Comparison of ENCODE assay signal across 2 cellular contexts in the genomic region with DNA sequence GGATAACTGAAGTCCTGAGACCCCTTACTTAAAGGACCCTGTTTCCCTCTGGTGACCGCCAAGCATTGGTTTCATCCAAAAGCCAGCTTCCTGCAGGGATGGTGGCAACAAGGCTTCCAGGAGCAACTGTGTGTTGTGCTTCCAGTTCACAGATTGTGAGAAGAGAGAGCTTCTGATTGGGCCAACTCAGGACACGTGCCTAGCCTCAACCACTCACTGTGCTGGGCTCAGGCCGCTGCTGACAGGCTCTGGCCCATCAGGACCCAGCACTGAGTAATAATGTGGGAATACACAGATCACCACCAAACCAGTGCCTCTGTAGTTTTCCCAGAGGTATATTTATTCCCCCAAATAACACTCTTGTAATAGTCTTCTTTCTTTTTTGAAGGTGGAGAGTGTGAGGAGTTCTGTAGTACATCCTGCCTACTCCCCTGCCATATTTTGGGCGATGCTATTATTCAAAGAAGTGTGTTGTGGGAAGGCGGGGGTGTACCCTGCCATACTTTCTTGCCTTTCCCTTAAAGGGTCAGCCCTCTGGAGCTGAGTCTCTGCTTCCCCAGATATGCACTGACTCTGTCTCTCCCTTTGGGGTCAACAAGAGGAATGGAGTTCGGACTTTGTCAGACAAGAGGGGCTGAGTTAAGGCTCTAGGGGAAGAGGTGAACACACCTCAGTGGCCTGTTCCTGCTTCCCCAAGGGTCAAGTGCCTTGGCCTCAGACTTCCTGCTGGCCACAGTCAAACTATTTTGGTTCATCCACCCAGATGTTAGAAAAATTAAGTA.
A peak's percentile ranks its signal among the peaks of the same experiment; 100 is the strongest.
TF ChIP-seq lines count a peak whose summit lies in the region.

No MANE protein-coding gene starts in this region.

TF ChIP-seq in HCT116, 20 proteins besides CTCF, POLR2A, EP300 and RAD21:
- TF ChIP-seq, protein P1, sequence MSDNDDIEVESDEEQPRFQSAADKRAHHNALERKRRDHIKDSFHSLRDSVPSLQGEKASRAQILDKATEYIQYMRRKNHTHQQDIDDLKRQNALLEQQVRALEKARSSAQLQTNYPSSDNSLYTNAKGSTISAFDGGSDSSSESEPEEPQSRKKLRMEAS (IDR thresholded peaks at IDR 0.05): no peak
- TF ChIP-seq EGR1 (IDR thresholded peaks at IDR 0.05; ENCODE audit: low read depth): no peak
- no peak for TF ChIP-seq SP1 (IDR thresholded peaks at IDR 0.05; ENCODE audit: low read depth)
- no peak for TF ChIP-seq SRF (IDR thresholded peaks at IDR 0.05; ENCODE audit: low read depth)
- TF ChIP-seq JUND (IDR thresholded peaks at IDR 0.05): no peak
- TF ChIP-seq, protein P2, sequence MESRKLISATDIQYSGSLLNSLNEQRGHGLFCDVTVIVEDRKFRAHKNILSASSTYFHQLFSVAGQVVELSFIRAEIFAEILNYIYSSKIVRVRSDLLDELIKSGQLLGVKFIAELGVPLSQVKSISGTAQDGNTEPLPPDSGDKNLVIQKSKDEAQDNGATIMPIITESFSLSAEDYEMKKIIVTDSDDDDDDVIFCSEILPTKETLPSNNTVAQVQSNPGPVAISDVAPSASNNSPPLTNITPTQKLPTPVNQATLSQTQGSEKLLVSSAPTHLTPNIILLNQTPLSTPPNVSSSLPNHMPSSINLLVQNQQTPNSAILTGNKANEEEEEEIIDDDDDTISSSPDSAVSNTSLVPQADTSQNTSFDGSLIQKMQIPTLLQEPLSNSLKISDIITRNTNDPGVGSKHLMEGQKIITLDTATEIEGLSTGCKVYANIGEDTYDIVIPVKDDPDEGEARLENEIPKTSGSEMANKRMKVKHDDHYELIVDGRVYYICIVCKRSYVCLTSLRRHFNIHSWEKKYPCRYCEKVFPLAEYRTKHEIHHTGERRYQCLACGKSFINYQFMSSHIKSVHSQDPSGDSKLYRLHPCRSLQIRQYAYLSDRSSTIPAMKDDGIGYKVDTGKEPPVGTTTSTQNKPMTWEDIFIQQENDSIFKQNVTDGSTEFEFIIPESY (IDR thresholded peaks at IDR 0.05; ENCODE audit: extremely low read depth, insufficient replicate concordance, low read length): no peak
- no peak for TF ChIP-seq EZH2 (IDR thresholded peaks at IDR 0.05)
- no peak for TF ChIP-seq SIN3A (IDR thresholded peaks at IDR 0.05; ENCODE audit: low read depth)
- no peak for TF ChIP-seq ZNF274 (IDR thresholded peaks at IDR 0.05; ENCODE audit: low read depth, low read length)
- no peak for TF ChIP-seq YY1 (IDR thresholded peaks at IDR 0.05; ENCODE audit: extremely low read depth, insufficient replicate concordance, low read depth, low read length)
- no peak for TF ChIP-seq TCF7L2 (IDR thresholded peaks at IDR 0.05; ENCODE audit: borderline replicate concordance, extremely low read depth, insufficient read depth, insufficient read length)
- TF ChIP-seq ZFX (IDR thresholded peaks at IDR 0.05): no peak
- no peak for TF ChIP-seq CBX3 (IDR thresholded peaks at IDR 0.05; ENCODE audit: low read depth)

TF ChIP-seq in K562, 482 proteins besides CTCF, POLR2A, EP300 and RAD21 (continues in another document):
- TF ChIP-seq ELF1 (tag; IDR thresholded peaks at IDR 0.05) (peak; percentile 38; the same call in 1 of the 2 replicates), TCF7L2 (IDR thresholded peaks at IDR 0.05; ENCODE audit: low read depth, low read length) (no peak), TEAD4 (IDR thresholded peaks at IDR 0.05; ENCODE audit: low read length) (no peak), TEAD4 (CRISPR knock-in tag; IDR thresholded peaks at IDR 0.05; ENCODE audit: borderline replicate concordance) (no peak), POU5F1 (IDR thresholded peaks at IDR 0.05; ENCODE audit: borderline replicate concordance, low read depth, low read length, partially characterized antibody) (no peak), ZNF146 (CRISPR knock-in tag; IDR thresholded peaks at IDR 0.05; ENCODE audit: unreplicated experiment) (no peak), XRCC3 (IDR thresholded peaks at IDR 0.05) (no peak), CBFB (CRISPR knock-in tag; IDR thresholded peaks at IDR 0.05) (no peak), YBX1 (IDR thresholded peaks at IDR 0.05) (no peak), NFYB (IDR thresholded peaks at IDR 0.05; ENCODE audit: extremely low read depth, insufficient read length) (peak; percentile 37), RHOXF2B (CRISPR knock-in tag; conservative IDR thresholded peaks at IDR 0.05) (no peak), ZBTB1 (CRISPR knock-in tag; IDR thresholded peaks at IDR 0.05; ENCODE audit: borderline replicate concordance, low read depth) (no peak), EZH2 (IDR thresholded peaks at IDR 0.05; ENCODE audit: borderline replicate concordance, low read depth, low read length) (no peak), ELF4 (CRISPR knock-in tag; IDR thresholded peaks at IDR 0.05) (no peak), MEF2D (tag; conservative IDR thresholded peaks at IDR 0.05; ENCODE audit: low read depth) (no peak), MCM3 (IDR thresholded peaks at IDR 0.05) (no peak), RAD51 (IDR thresholded peaks at IDR 0.05; ENCODE audit: borderline replicate concordance, low read depth) (peak; percentile 57; the same call in 1 of the 2 replicates), ZNF224 (CRISPR knock-in tag; IDR thresholded peaks at IDR 0.05) (no peak), GATAD2A (IDR thresholded peaks at IDR 0.05) (no peak), OTX1 (CRISPR knock-in tag; IDR thresholded peaks at IDR 0.05) (no peak), ZNF324 (CRISPR knock-in tag; IDR thresholded peaks at IDR 0.05) (no peak), CBFA2T3 (IDR thresholded peaks at IDR 0.05) (no peak), NR1H2 (CRISPR knock-in tag; IDR thresholded peaks at IDR 0.05) (no peak), NFIX (CRISPR knock-in tag; IDR thresholded peaks at IDR 0.05; ENCODE audit: low read depth) (no peak), TGIF2 (CRISPR knock-in tag; IDR thresholded peaks at IDR 0.05) (no peak), NFXL1 (CRISPR knock-in tag; IDR thresholded peaks at IDR 0.05) (no peak), ATF1 (CRISPR knock-in tag; IDR thresholded peaks at IDR 0.05) (no peak), ATF1 (tag; IDR thresholded peaks at IDR 0.05) (no peak), TEAD2 (tag; IDR thresholded peaks at IDR 0.05) (0 out of 2 replicates have a peak, but pooled peaks have one; percentile 17), HDAC1 (IDR thresholded peaks at IDR 0.05) (no peak), SUPT5H (IDR thresholded peaks at IDR 0.05) (no peak), PURB (CRISPR knock-in tag; IDR thresholded peaks at IDR 0.05; ENCODE audit: low read depth) (no peak), POLR3A (IDR thresholded peaks at IDR 0.05; ENCODE audit: borderline replicate concordance, extremely low read depth, insufficient read depth, insufficient read length) (no peak), BCOR (IDR thresholded peaks at IDR 0.05) (no peak)
- TF ChIP-seq, protein P3, sequence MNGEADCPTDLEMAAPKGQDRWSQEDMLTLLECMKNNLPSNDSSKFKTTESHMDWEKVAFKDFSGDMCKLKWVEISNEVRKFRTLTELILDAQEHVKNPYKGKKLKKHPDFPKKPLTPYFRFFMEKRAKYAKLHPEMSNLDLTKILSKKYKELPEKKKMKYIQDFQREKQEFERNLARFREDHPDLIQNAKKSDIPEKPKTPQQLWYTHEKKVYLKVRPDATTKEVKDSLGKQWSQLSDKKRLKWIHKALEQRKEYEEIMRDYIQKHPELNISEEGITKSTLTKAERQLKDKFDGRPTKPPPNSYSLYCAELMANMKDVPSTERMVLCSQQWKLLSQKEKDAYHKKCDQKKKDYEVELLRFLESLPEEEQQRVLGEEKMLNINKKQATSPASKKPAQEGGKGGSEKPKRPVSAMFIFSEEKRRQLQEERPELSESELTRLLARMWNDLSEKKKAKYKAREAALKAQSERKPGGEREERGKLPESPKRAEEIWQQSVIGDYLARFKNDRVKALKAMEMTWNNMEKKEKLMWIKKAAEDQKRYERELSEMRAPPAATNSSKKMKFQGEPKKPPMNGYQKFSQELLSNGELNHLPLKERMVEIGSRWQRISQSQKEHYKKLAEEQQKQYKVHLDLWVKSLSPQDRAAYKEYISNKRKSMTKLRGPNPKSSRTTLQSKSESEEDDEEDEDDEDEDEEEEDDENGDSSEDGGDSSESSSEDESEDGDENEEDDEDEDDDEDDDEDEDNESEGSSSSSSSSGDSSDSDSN (IDR thresholded peaks at IDR 0.05; ENCODE audit: borderline replicate concordance in 1 of 2, low read depth in 2 of 2, low read length in 2 of 2): no peak
- TF ChIP-seq, protein P4, sequence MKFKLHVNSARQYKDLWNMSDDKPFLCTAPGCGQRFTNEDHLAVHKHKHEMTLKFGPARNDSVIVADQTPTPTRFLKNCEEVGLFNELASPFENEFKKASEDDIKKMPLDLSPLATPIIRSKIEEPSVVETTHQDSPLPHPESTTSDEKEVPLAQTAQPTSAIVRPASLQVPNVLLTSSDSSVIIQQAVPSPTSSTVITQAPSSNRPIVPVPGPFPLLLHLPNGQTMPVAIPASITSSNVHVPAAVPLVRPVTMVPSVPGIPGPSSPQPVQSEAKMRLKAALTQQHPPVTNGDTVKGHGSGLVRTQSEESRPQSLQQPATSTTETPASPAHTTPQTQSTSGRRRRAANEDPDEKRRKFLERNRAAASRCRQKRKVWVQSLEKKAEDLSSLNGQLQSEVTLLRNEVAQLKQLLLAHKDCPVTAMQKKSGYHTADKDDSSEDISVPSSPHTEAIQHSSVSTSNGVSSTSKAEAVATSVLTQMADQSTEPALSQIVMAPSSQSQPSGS (CRISPR knock-in tag; IDR thresholded peaks at IDR 0.05): no peak
- TF ChIP-seq, protein P5, sequence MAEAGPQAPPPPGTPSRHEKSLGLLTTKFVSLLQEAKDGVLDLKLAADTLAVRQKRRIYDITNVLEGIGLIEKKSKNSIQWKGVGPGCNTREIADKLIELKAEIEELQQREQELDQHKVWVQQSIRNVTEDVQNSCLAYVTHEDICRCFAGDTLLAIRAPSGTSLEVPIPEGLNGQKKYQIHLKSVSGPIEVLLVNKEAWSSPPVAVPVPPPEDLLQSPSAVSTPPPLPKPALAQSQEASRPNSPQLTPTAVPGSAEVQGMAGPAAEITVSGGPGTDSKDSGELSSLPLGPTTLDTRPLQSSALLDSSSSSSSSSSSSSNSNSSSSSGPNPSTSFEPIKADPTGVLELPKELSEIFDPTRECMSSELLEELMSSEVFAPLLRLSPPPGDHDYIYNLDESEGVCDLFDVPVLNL (CRISPR knock-in tag; IDR thresholded peaks at IDR 0.05; ENCODE audit: low read depth): no peak
- TF ChIP-seq, protein P6, sequence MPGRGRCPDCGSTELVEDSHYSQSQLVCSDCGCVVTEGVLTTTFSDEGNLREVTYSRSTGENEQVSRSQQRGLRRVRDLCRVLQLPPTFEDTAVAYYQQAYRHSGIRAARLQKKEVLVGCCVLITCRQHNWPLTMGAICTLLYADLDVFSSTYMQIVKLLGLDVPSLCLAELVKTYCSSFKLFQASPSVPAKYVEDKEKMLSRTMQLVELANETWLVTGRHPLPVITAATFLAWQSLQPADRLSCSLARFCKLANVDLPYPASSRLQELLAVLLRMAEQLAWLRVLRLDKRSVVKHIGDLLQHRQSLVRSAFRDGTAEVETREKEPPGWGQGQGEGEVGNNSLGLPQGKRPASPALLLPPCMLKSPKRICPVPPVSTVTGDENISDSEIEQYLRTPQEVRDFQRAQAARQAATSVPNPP (IDR thresholded peaks at IDR 0.05; ENCODE audit: borderline replicate concordance, insufficient read depth, insufficient read length): no peak
- TF ChIP-seq, protein P7, sequence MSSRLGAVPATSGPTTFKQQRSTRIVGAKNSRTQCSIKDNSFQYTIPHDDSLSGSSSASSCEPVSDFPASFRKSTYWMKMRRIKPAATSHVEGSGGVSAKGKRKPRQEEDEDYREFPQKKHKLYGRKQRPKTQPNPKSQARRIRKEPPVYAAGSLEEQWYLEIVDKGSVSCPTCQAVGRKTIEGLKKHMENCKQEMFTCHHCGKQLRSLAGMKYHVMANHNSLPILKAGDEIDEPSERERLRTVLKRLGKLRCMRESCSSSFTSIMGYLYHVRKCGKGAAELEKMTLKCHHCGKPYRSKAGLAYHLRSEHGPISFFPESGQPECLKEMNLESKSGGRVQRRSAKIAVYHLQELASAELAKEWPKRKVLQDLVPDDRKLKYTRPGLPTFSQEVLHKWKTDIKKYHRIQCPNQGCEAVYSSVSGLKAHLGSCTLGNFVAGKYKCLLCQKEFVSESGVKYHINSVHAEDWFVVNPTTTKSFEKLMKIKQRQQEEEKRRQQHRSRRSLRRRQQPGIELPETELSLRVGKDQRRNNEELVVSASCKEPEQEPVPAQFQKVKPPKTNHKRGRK (tag; IDR thresholded peaks at IDR 0.05): no peak
- TF ChIP-seq, protein P8, sequence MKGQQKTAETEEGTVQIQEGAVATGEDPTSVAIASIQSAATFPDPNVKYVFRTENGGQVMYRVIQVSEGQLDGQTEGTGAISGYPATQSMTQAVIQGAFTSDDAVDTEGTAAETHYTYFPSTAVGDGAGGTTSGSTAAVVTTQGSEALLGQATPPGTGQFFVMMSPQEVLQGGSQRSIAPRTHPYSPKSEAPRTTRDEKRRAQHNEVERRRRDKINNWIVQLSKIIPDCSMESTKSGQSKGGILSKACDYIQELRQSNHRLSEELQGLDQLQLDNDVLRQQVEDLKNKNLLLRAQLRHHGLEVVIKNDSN (CRISPR knock-in tag; IDR thresholded peaks at IDR 0.05): peak; percentile 84
- TF ChIP-seq, protein P9, sequence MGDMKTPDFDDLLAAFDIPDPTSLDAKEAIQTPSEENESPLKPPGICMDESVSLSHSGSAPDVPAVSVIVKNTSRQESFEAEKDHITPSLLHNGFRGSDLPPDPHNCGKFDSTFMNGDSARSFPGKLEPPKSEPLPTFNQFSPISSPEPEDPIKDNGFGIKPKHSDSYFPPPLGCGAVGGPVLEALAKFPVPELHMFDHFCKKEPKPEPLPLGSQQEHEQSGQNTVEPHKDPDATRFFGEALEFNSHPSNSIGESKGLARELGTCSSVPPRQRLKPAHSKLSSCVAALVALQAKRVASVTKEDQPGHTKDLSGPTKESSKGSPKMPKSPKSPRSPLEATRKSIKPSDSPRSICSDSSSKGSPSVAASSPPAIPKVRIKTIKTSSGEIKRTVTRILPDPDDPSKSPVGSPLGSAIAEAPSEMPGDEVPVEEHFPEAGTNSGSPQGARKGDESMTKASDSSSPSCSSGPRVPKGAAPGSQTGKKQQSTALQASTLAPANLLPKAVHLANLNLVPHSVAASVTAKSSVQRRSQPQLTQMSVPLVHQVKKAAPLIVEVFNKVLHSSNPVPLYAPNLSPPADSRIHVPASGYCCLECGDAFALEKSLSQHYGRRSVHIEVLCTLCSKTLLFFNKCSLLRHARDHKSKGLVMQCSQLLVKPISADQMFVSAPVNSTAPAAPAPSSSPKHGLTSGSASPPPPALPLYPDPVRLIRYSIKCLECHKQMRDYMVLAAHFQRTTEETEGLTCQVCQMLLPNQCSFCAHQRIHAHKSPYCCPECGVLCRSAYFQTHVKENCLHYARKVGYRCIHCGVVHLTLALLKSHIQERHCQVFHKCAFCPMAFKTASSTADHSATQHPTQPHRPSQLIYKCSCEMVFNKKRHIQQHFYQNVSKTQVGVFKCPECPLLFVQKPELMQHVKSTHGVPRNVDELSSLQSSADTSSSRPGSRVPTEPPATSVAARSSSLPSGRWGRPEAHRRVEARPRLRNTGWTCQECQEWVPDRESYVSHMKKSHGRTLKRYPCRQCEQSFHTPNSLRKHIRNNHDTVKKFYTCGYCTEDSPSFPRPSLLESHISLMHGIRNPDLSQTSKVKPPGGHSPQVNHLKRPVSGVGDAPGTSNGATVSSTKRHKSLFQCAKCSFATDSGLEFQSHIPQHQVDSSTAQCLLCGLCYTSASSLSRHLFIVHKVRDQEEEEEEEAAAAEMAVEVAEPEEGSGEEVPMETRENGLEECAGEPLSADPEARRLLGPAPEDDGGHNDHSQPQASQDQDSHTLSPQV (IDR thresholded peaks at IDR 0.05): no peak
- TF ChIP-seq, protein P10, sequence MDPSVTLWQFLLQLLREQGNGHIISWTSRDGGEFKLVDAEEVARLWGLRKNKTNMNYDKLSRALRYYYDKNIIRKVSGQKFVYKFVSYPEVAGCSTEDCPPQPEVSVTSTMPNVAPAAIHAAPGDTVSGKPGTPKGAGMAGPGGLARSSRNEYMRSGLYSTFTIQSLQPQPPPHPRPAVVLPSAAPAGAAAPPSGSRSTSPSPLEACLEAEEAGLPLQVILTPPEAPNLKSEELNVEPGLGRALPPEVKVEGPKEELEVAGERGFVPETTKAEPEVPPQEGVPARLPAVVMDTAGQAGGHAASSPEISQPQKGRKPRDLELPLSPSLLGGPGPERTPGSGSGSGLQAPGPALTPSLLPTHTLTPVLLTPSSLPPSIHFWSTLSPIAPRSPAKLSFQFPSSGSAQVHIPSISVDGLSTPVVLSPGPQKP (CRISPR knock-in tag; IDR thresholded peaks at IDR 0.05): no peak
